In the genomic region with DNA sequence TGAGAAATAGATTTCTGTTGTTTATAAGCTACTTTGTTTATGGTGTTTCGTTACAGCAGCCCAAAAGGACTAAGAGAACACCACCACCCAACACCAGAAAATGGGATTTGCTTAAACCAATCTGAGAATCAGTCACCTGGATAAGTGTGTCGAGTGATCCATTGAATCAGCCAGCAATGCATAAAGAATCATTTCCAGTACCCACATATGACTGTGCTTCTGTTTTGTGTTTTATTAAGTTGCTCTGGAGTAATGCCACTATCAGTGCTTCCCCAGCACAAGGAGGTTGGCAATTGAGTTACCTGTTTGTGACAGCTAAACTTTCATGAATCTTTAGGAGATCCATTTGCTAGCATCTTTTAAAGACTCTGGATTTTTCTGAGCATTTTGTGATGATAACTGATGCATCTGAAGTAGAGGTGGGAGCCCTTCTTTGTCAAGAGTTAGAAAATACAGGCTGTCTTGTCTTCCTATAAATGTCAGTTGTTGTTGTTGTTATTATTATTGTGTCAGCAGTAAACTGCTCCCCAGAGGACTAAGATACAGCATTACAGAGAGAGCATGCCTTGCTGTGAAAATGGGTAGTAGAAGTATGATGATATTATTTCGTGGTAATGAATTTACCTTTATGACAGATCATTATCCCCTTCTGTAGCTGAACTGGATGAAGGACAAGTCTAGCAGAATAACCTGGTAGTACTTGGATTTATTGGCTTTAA, we compare ENCODE assay signal across 16 cellular contexts.
DNase-seq lines count a peak whose midpoint lies in the region; ATAC-seq and TF ChIP-seq lines count a peak whose summit lies in the region.
"Had no signal": no experiment of that assay in that cellular context is flagged by ENCODE, and none has a peak within 500 bp of the region (broad histone marks: within the 10 kb centered on the region; RNA-seq: fewer than 3 reads in every experiment).

No MANE protein-coding gene starts in this region.

- no peak for TF ChIP-seq POLR2A in prostate gland (IDR thresholded peaks at IDR 0.05)

- peaks cover 9% of the 10 kb centered on the region for H3K27me3 Mint-ChIP-seq in activated T-cell treated with anti-CD3 and anti-CD28 coated beads, Interleukin-2, amount 50 U/mL, for 72 hours (ENCODE audit: low read depth)
- H3K27me3 Mint-ChIP-seq in activated T-helper 17 cell treated with anti-CD3 and anti-CD28 coated beads, Interleukin-2, amount 50 U/mL, for 72 hours: no peaks in the 10 kb centered on the region
- H3K27me3 Mint-ChIP-seq: CD4-positive, alpha-beta memory T cell had no signal

- no peaks in the 10 kb centered on the region for H3K4me1 ChIP-seq in prostate gland (replicated peaks)

- H3K9me3 ChIP-seq in prostate gland: no peaks in the 10 kb centered on the region

- no peaks in the 10 kb centered on the region for H3K9me3 Mint-ChIP-seq in activated T-cell treated with anti-CD3 and anti-CD28 coated beads, Interleukin-2, amount 50 U/mL, for 72 hours
- H3K9me3 Mint-ChIP-seq in activated T-helper 17 cell treated with anti-CD3 and anti-CD28 coated beads, Interleukin-2, amount 50 U/mL, for 72 hours: no peaks in the 10 kb centered on the region
- no peaks in the 10 kb centered on the region for H3K9me3 Mint-ChIP-seq in stimulated activated effector memory CD8-positive, alpha-beta T cell treated with anti-CD3 and anti-CD28 coated beads, Interleukin-12 subunit alpha, Interleukin-12 subunit beta, amount 100 ng/mL, for 72 hours
- H3K9me3 Mint-ChIP-seq: CD4-positive, alpha-beta memory T cell; H9 had no signal

- H3K27ac Mint-ChIP-seq in activated T-cell treated with anti-CD3 and anti-CD28 coated beads, Interleukin-2, amount 50 U/mL, for 72 hours: peak overlapping the region; percentile 86
- H3K27ac Mint-ChIP-seq in activated T-helper 17 cell treated with anti-CD3 and anti-CD28 coated beads, Interleukin-2, amount 50 U/mL, for 72 hours: peak overlapping the region; percentile 80
- H3K27ac Mint-ChIP-seq in stimulated activated effector memory CD8-positive, alpha-beta T cell treated with anti-CD3 and anti-CD28 coated beads, Interleukin-12 subunit alpha, Interleukin-12 subunit beta, amount 100 ng/mL, for 72 hours: peak overlapping the region; percentile 40
- H3K27ac Mint-ChIP-seq: CD4-positive, alpha-beta memory T cell; H9 had no signal

- H3K27me3 ChIP-seq in prostate gland (replicated peaks; ENCODE audit: insufficient read depth): no peaks in the 10 kb centered on the region

- peaks cover 7 to 11% of the 10 kb centered on the region in 2 donors for H3K36me3 Mint-ChIP-seq in activated T-cell treated with anti-CD3 and anti-CD28 coated beads, Interleukin-2, amount 50 U/mL, for 72 hours (ENCODE audit: insufficient read depth in 2 of 2)
- no peaks in the 10 kb centered on the region for H3K36me3 Mint-ChIP-seq in activated T-helper 17 cell treated with anti-CD3 and anti-CD28 coated beads, Interleukin-2, amount 50 U/mL, for 72 hours (ENCODE audit: low read depth)
- H3K36me3 Mint-ChIP-seq in stimulated activated effector memory CD8-positive, alpha-beta T cell treated with anti-CD3 and anti-CD28 coated beads, Interleukin-12 subunit alpha, Interleukin-12 subunit beta, amount 100 ng/mL, for 72 hours: no peaks in the 10 kb centered on the region
- H3K36me3 Mint-ChIP-seq: CD4-positive, alpha-beta memory T cell had no signal

- no peaks in the 10 kb centered on the region for H3K36me3 ChIP-seq in prostate gland

- no peak for DNase-seq in activated T-cell treated with anti-CD3 and anti-CD28 coated beads, Interleukin-2, amount 50 U/mL, for 72 hours
- DNase-seq in activated T-cell treated with anti-CD3 and anti-CD28 coated beads, Interleukin-2, amount 50 U/mL, for 48 hours: no peak
- DNase-seq in stimulated activated effector memory CD8-positive, alpha-beta T cell treated with anti-CD3 and anti-CD28 coated beads, Interleukin-12 subunit alpha, Interleukin-12 subunit beta, amount 100 ng/mL, for 72 hours (ENCODE audit: low spot score in 2 of 2): no peak
- DNase-seq in prostate gland (ENCODE audit: low spot score): no peak
- DNase-seq: C1 segment of cervical spinal cord; Calu3; CD4-positive, alpha-beta memory T cell; COR-L47; DMS53; DMS79 treated with DMSO at 0.1 percent for 48 hours; GF-D8; GM23248; H9 had no signal

- peaks cover 31% of the 10 kb centered on the region for H3K4me1 Mint-ChIP-seq in activated T-cell treated with anti-CD3 and anti-CD28 coated beads, Interleukin-2, amount 50 U/mL, for 72 hours (ENCODE audit: low read depth)
- H3K4me1 Mint-ChIP-seq in activated T-helper 17 cell treated with anti-CD3 and anti-CD28 coated beads, Interleukin-2, amount 50 U/mL, for 72 hours: peaks cover 7% of the 10 kb centered on the region
- peaks cover 59% of the 10 kb centered on the region for H3K4me1 Mint-ChIP-seq in stimulated activated effector memory CD8-positive, alpha-beta T cell treated with anti-CD3 and anti-CD28 coated beads, Interleukin-12 subunit alpha, Interleukin-12 subunit beta, amount 100 ng/mL, for 72 hours
- H3K4me1 Mint-ChIP-seq: H9 had no signal

- peak in 1 of 2 donors; percentile 81 for ATAC-seq in activated T-cell treated with anti-CD3 and anti-CD28 coated beads, Interleukin-2, amount 50 U/mL, for 72 hours (replicated peaks in 1 of 2)
- ATAC-seq in activated T-helper 17 cell treated with anti-CD3 and anti-CD28 coated beads, Interleukin-2, amount 50 U/mL, for 72 hours (replicated peaks): peak; percentile 70
- ATAC-seq in stimulated activated effector memory CD8-positive, alpha-beta T cell treated with anti-CD3 and anti-CD28 coated beads, Interleukin-12 subunit alpha, Interleukin-12 subunit beta, amount 100 ng/mL, for 72 hours: peak; percentile 64
- no peak for ATAC-seq in GM21619 (IDR thresholded peaks at IDR 0.05; ENCODE audit: unreplicated experiment)
- ATAC-seq: HCT116 had no signal

- intact Hi-C loops in prostate gland (cut with DNase I): no loop called here

- no peak overlapping the region for H3K4me3 ChIP-seq in prostate gland
- H3K4me3 ChIP-seq: GM23248 had no signal

- 88% methylated on average over 3 of the region's 3 CpGs for WGBS in prostate gland

- H3K27ac ChIP-seq in prostate gland: no peak overlapping the region
- H3K27ac ChIP-seq: GM23248 had no signal

- no peak for TF ChIP-seq CTCF in prostate gland (IDR thresholded peaks at IDR 0.05)

- peak overlapping the region in 1 of 2 donors; percentile 28 for H3K4me3 Mint-ChIP-seq in activated T-cell treated with anti-CD3 and anti-CD28 coated beads, Interleukin-2, amount 50 U/mL, for 72 hours
- no peak overlapping the region for H3K4me3 Mint-ChIP-seq in activated T-helper 17 cell treated with anti-CD3 and anti-CD28 coated beads, Interleukin-2, amount 50 U/mL, for 72 hours
- no peak overlapping the region for H3K4me3 Mint-ChIP-seq in stimulated activated effector memory CD8-positive, alpha-beta T cell treated with anti-CD3 and anti-CD28 coated beads, Interleukin-12 subunit alpha, Interleukin-12 subunit beta, amount 100 ng/mL, for 72 hours
- H3K4me3 Mint-ChIP-seq: CD4-positive, alpha-beta memory T cell; H9 had no signal
